Comparison of ENCODE assay signal across 8 cellular contexts in genomic region chr11:118359295-118359958, GRCh38. TPM values are rescaled to one million over a fixed set of nuclear protein-coding genes. Genes with fewer than 3 reads are reported as not detected.
DNase-seq lines count a peak whose midpoint lies in the region; ATAC-seq and TF ChIP-seq lines count a peak whose summit lies in the region.

A gene with protein sequence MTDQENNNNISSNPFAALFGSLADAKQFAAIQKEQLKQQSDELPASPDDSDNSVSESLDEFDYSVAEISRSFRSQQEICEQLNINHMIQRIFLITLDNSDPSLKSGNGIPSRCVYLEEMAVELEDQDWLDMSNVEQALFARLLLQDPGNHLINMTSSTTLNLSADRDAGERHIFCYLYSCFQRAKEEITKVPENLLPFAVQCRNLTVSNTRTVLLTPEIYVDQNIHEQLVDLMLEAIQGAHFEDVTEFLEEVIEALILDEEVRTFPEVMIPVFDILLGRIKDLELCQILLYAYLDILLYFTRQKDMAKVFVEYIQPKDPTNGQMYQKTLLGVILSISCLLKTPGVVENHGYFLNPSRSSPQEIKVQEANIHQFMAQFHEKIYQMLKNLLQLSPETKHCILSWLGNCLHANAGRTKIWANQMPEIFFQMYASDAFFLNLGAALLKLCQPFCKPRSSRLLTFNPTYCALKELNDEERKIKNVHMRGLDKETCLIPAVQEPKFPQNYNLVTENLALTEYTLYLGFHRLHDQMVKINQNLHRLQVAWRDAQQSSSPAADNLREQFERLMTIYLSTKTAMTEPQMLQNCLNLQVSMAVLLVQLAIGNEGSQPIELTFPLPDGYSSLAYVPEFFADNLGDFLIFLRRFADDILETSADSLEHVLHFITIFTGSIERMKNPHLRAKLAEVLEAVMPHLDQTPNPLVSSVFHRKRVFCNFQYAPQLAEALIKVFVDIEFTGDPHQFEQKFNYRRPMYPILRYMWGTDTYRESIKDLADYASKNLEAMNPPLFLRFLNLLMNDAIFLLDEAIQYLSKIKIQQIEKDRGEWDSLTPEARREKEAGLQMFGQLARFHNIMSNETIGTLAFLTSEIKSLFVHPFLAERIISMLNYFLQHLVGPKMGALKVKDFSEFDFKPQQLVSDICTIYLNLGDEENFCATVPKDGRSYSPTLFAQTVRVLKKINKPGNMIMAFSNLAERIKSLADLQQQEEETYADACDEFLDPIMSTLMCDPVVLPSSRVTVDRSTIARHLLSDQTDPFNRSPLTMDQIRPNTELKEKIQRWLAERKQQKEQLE (plus strand): TSS chr11:118359600. CDS start chr11:118365081, 5,481 bp downstream.

- DNase-seq in CD14-positive monocyte (ENCODE audit: low spot score) (peak; percentile 94), HS-27A (ENCODE audit: low read depth) (peak; percentile 59), NK-92 (lab: John Stamatoyannopoulos, UW; ENCODE audit: unreplicated experiment) (peak; percentile 85), lung (ENCODE audit: low spot score) (peak; percentile 97)
- peak; percentile 98 for DNase-seq in activated CD8-positive, alpha-beta memory T cell treated with anti-CD3 and anti-CD28 coated beads for 1 hour (ENCODE audit: extremely low read depth in 1 of 2, low read depth in 1 of 2)
- peak; percentile 91 for DNase-seq in effector CD8-positive, alpha-beta T cell (lab: John Stamatoyannopoulos, UW)
- DNase-seq in stimulated activated CD4-positive, alpha-beta T cell treated with anti-CD3 and anti-CD28 coated beads, TNF-alpha, amount 100 ng/mL, for 4 hours (ENCODE audit: low read depth in 3 of 3), result peak; percentile 97 to 98 (median 97)

- H3K36me3 ChIP-seq in lung (ENCODE audit: control insufficient read depth in 2 of 2, insufficient read depth in 2 of 2, low read length in 2 of 2), result peaks cover 0 to 1% of the 10 kb centered on the region in 2 donors

- intact Hi-C loops in CD14-positive monocyte (cut with micrococcal nuclease), result loop anchor here in 1 of 2 donors (5.0 kb wide), 1 partner anchor 212 kb away; no protein-coding TSS in a partner anchor

- peaks cover 11 to 14% of the 10 kb centered on the region in 2 donors for H3K36me3 Mint-ChIP-seq in CD14-positive monocyte

- H3K27me3 Mint-ChIP-seq in CD14-positive monocyte (ENCODE audit: low read depth in 3 of 3), result peaks cover 5 to 11% (median 7%) of the 10 kb centered on the region in 3 donors

- ATAC-seq in GM19438 (IDR thresholded peaks at IDR 0.05; ENCODE audit: low read depth, unreplicated experiment) (peak; percentile 93), lung (ENCODE audit: insufficient read depth, low FRiP score) (peak; percentile 89)

- peak within 1 kb of the TSS; percentile 63 for H3K4me3 ChIP-seq in lung

- TF ChIP-seq CTCF in CD14-positive monocyte (IDR thresholded peaks at IDR 0.05) (no peak), lung (IDR thresholded peaks at IDR 0.05; ENCODE audit: control extremely low read depth, extremely low read depth) (no peak)

- H3K9me3 Mint-ChIP-seq in CD14-positive monocyte, result peaks cover 0 to 2% (median 0%) of the 10 kb centered on the region in 7 donors

- 3 to 5% methylated on average over 33 of the region's 33 CpGs for whole genome bisulfite sequencing in lung, 2 donors

- no peaks in the 10 kb centered on the region for H3K27me3 ChIP-seq in lung (ENCODE audit: control insufficient read depth, insufficient read depth)

- H3K4me3 Mint-ChIP-seq in CD14-positive monocyte, result peak within 1 kb of the TSS; percentile 98 to 99

- H3K4me1 ChIP-seq in lung (ENCODE audit: control insufficient read depth in 2 of 2, insufficient read depth in 2 of 2, low read length in 2 of 2), result peaks cover 2 to 8% of the 10 kb centered on the region in 2 donors

- no peaks in the 10 kb centered on the region for H3K9me3 ChIP-seq in lung (ENCODE audit: control insufficient read depth in 2 of 2, insufficient read depth in 1 of 2, low read length in 1 of 2)

- H3K27ac Mint-ChIP-seq in CD14-positive monocyte, result peak within 1 kb of the TSS; percentile 93 to 99 (median 96)

- peak within 1 kb of the TSS; percentile 47 to 55 for H3K27ac ChIP-seq in lung (ENCODE audit: low read depth in 1 of 2, low read length in 1 of 2)

- H3K4me1 Mint-ChIP-seq in CD14-positive monocyte, result peaks cover 28% of the 10 kb centered on the region

RNA-seq across cellular contexts. Expression of the gene that starts here (rescaled TPM):
- polyA plus RNA-seq in CD14-positive monocyte, result 10 to 100 TPM; 22.7 to 33.9 TPM
- total RNA-seq in lung, result 10 to 100 TPM; 37.5 to 53.2 TPM
- polyA plus RNA-seq in lung, result 10 to 100 TPM; 14.9 to 18.2 TPM

Comparison
In these comparisons a context has a peak if more than half of its experiments do, and no peak if none do; other contexts are left out.
1. Peak in every context shown above with its lines: DNase-seq, ATAC-seq, H3K4me3 ChIP-seq and H3K27ac ChIP-seq.